In the genomic region with DNA sequence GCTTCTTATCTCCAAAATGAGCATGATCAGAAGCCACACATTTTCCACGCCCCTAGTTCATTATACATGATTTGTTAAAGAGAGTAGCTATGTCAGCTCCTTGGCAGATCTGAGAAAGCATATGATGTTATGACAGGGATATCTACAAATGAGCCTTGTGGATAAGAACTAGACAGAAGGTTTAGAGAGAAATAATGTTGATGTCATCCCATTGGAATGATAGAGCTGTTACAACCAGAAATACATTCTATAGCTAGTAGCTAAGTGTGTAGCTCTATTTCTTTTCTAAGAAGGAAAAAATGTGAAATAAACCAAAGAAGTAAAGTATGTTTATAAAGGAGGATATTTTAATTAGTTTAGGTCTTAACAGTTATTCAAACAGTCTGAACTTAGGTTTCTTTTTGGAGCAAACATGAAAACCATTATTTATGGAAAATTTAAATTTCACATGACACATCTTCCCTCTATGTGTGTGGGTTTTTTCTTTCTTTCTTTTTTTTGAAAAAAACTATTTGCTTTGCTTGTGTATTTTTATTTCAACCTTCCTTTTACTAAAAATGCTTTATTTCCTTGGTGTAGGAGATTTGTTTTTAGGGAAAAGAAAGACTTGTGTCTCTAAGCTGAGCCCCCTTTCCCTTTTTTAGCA, we compare ENCODE assay signal across 1 cellular context.
TF ChIP-seq lines count a peak whose summit lies in the region.

No MANE protein-coding gene starts in this region.

TF ChIP-seq in K562, 482 proteins besides CTCF, POLR2A, EP300 and RAD21 (continued from another document):
- TF ChIP-seq BCLAF1 (IDR thresholded peaks at IDR 0.05; ENCODE audit: borderline replicate concordance in 1 of 2, control insufficient read depth in 1 of 2, low read depth in 2 of 2, low read length in 1 of 2), result no peak
- TF ChIP-seq, protein P1, sequence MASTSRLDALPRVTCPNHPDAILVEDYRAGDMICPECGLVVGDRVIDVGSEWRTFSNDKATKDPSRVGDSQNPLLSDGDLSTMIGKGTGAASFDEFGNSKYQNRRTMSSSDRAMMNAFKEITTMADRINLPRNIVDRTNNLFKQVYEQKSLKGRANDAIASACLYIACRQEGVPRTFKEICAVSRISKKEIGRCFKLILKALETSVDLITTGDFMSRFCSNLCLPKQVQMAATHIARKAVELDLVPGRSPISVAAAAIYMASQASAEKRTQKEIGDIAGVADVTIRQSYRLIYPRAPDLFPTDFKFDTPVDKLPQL (IDR thresholded peaks at IDR 0.05; ENCODE audit: extremely low read depth, insufficient read length), result no peak
- TF ChIP-seq DACH1 (IDR thresholded peaks at IDR 0.05; ENCODE audit: partially characterized antibody), result no peak
- TF ChIP-seq, protein P2, sequence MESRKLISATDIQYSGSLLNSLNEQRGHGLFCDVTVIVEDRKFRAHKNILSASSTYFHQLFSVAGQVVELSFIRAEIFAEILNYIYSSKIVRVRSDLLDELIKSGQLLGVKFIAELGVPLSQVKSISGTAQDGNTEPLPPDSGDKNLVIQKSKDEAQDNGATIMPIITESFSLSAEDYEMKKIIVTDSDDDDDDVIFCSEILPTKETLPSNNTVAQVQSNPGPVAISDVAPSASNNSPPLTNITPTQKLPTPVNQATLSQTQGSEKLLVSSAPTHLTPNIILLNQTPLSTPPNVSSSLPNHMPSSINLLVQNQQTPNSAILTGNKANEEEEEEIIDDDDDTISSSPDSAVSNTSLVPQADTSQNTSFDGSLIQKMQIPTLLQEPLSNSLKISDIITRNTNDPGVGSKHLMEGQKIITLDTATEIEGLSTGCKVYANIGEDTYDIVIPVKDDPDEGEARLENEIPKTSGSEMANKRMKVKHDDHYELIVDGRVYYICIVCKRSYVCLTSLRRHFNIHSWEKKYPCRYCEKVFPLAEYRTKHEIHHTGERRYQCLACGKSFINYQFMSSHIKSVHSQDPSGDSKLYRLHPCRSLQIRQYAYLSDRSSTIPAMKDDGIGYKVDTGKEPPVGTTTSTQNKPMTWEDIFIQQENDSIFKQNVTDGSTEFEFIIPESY (CRISPR knock-in tag; IDR thresholded peaks at IDR 0.05), result no peak
